8 cellular contexts compared by ENCODE assay signal in genomic region chr6:131061771-131062160, GRCh38. TPM values are rescaled to one million over a fixed set of nuclear protein-coding genes. Genes with fewer than 3 reads are reported as not detected.
DNase-seq lines count a peak whose midpoint lies in the region; ATAC-seq and TF ChIP-seq lines count a peak whose summit lies in the region.

No MANE protein-coding gene starts in this region.

- CTCF ChIA-PET in BJ (lab: Yijun Ruan, JAX), result interaction anchor here (0.7 to 1.6 kb wide), 4 partner anchors 13 to 1031 kb away, joined by 3 to 8 read pairs (median 4); no protein-coding TSS in a partner anchor

- POLR2A ChIA-PET in BJ (lab: Charles Lee), result interaction anchor here (0.6 to 0.7 kb wide), 2 partner anchors 96 to 1703 kb away, joined by 3 to 10 read pairs; no protein-coding TSS in a partner anchor
- POLR2A ChIA-PET in naive thymus-derived CD8-positive, alpha-beta T cell (lab: Charles Lee), result interaction anchor here (1.1 kb wide), 1 partner anchor 80 kb away, joined by 4 read pairs; no protein-coding TSS in a partner anchor

- H3K9me3 Mint-ChIP-seq in naive thymus-derived CD8-positive, alpha-beta T cell, result peaks cover 0 to 8% (median 4%) of the 10 kb centered on the region in 9 donors

- peak overlapping the region in 9 of 10 donors; percentile 38 to 91 (median 49) for H3K27ac Mint-ChIP-seq in naive thymus-derived CD8-positive, alpha-beta T cell

- peak overlapping the region; percentile 70 to 79 for H3K27ac ChIP-seq in coronary artery

- no peaks in the 10 kb centered on the region for H3K27me3 ChIP-seq in BJ (ENCODE audit: control insufficient read depth, insufficient read depth, low read length)

- no peak for ATAC-seq in naive thymus-derived CD8-positive, alpha-beta T cell
- no peak for ATAC-seq in GM18511 (IDR thresholded peaks at IDR 0.05; ENCODE audit: unreplicated experiment)

- no peaks in the 10 kb centered on the region for H3K36me3 ChIP-seq in BJ (ENCODE audit: control insufficient read depth, insufficient read depth, low read length)

- DNase-seq in BJ (ENCODE audit: low read depth), result no peak
- DNase-seq in M059J (ENCODE audit: low read depth), result peak; percentile 36
- DNase-seq in coronary artery (ENCODE audit: low spot score), result no peak
- peak in 3 of 10 donors; percentile 4 to 21 (median 16) for DNase-seq in naive thymus-derived CD8-positive, alpha-beta T cell
- DNase-seq in HuH-7.5 (ENCODE audit: low spot score), result no peak
- DNase-seq in amniotic stem cell (lab: John Stamatoyannopoulos, UW), result no peak
- no peak for DNase-seq in GDM1 (lab: John Stamatoyannopoulos, UW)

- H3K4me3 Mint-ChIP-seq in naive thymus-derived CD8-positive, alpha-beta T cell, result peak overlapping the region; percentile 70 to 92 (median 80)

- H3K27me3 Mint-ChIP-seq in naive thymus-derived CD8-positive, alpha-beta T cell, result no peaks in the 10 kb centered on the region

- H3K4me3 ChIP-seq in BJ (ENCODE audit: low read depth, low read length), result peak overlapping the region; percentile 92
- H3K4me3 ChIP-seq in coronary artery, result peak overlapping the region; percentile 95

- peaks cover 6 to 27% (median 21%) of the 10 kb centered on the region in 4 donors for H3K4me1 Mint-ChIP-seq in naive thymus-derived CD8-positive, alpha-beta T cell

- TF ChIP-seq CTCF in BJ (IDR thresholded peaks at IDR 0.05; ENCODE audit: insufficient read depth, low read depth, low read length) (no peak), coronary artery (IDR thresholded peaks at IDR 0.05) (no peak)

- H3K36me3 Mint-ChIP-seq in naive thymus-derived CD8-positive, alpha-beta T cell, result peaks cover 0 to 5% (median 5%) of the 10 kb centered on the region in 3 donors

RNA-seq across cellular contexts. Expression of gene EPB41L2, which starts 1.3 kb away (rescaled TPM):
- polyA plus RNA-seq in BJ (2011; rRNA removed), result 24.5 and 31.2 TPM in 2 replicates
- polyA minus RNA-seq in BJ (2011; rRNA and poly(A)+ RNA removed), result 42.1 and 42.7 TPM in 2 replicates
- total RNA-seq in M059J (2014; rRNA removed; shearing (Covaris generic)), result 36.1 and 43.0 TPM in 2 replicates
- total RNA-seq in naive thymus-derived CD8-positive, alpha-beta T cell, result 10 to 100 TPM; 22.0 to 31.1 TPM
- 1 to 10 TPM; 1.8 to 3.3 (median 2.4) TPM for polyA plus RNA-seq in naive thymus-derived CD8-positive, alpha-beta T cell
